In genomic region chr7:148575640-148576411, GRCh38 we compare ENCODE assay signal across 8 cellular contexts. TPM values are rescaled to one million over a fixed set of nuclear protein-coding genes. Genes with fewer than 3 reads are reported as not detected.
DNase-seq lines count a peak whose midpoint lies in the region; ATAC-seq and TF ChIP-seq lines count a peak whose summit lies in the region.

No MANE protein-coding gene starts in this region.

- no peaks in the 10 kb centered on the region for H3K9me3 ChIP-seq in vagina

- peaks cover 5% of the 10 kb centered on the region for H3K27me3 Mint-ChIP-seq in progenitor cell of endocrine pancreas

- H3K36me3 Mint-ChIP-seq in progenitor cell of endocrine pancreas (ENCODE audit: insufficient read depth) = no peaks in the 10 kb centered on the region

- no peak overlapping the region for H3K4me3 ChIP-seq in vagina

- no peaks in the 10 kb centered on the region for H3K27me3 ChIP-seq in vagina

- intact Hi-C loops in vagina (cut with DNase I) = loop anchor here (10.0 kb wide), 1 partner anchor 389 kb away; no protein-coding TSS in a partner anchor

- H3K4me1 ChIP-seq in vagina = no peaks in the 10 kb centered on the region

- TF ChIP-seq POLR2A in vagina (IDR thresholded peaks at IDR 0.05) = no peak

- peak; percentile 92 for TF ChIP-seq CTCF in LNCAP (IDR thresholded peaks at IDR 0.05)
- peak; percentile 83 for TF ChIP-seq CTCF in progenitor cell of endocrine pancreas (IDR thresholded peaks at IDR 0.05; ENCODE audit: unreplicated experiment)
- peak; percentile 15 to 58 (median 57) for TF ChIP-seq CTCF in vagina (IDR thresholded peaks at IDR 0.05)

- H3K27ac ChIP-seq in vagina = no peak overlapping the region

- DNase-seq in DMS79 treated with DMSO at 0.1 percent for 48 hours (lab: John Stamatoyannopoulos, UW) (peak; percentile 5), RPMI8226 (peak; percentile 78), globus pallidus (ENCODE audit: low spot score) (peak; percentile 56), progenitor cell of endocrine pancreas (ENCODE audit: low spot score, unreplicated experiment) (peak; percentile 51), vagina (ENCODE audit: extremely low spot score in 2 of 2) (no peak)
- peak; percentile 89 for DNase-seq in activated effector memory CD4-positive, alpha-beta T cell treated with anti-CD3 and anti-CD28 coated beads, Interleukin-2, amount 50 U/mL, for 16 hours

- peak; percentile 85 for ATAC-seq in GM21717 (IDR thresholded peaks at IDR 0.05; ENCODE audit: unreplicated experiment)

- no peaks in the 10 kb centered on the region for H3K36me3 ChIP-seq in vagina

- no peaks in the 10 kb centered on the region for H3K4me1 Mint-ChIP-seq in progenitor cell of endocrine pancreas (ENCODE audit: low read depth)

- H3K4me3 Mint-ChIP-seq in progenitor cell of endocrine pancreas (ENCODE audit: low read depth) = no peak overlapping the region

- H3K27ac Mint-ChIP-seq in progenitor cell of endocrine pancreas = no peak overlapping the region

- no peaks in the 10 kb centered on the region for H3K9me3 Mint-ChIP-seq in progenitor cell of endocrine pancreas (ENCODE audit: low read depth)

RNA-seq across cellular contexts. Expression of gene C7orf33, which starts 14.7 kb away (rescaled TPM):
- total RNA-seq in progenitor cell of endocrine pancreas (not detected in 2 replicates), vagina (not detected)

Comparison
In these comparisons a context has a peak if more than half of its experiments do, and no peak if none do; other contexts are left out.
1. DNase-seq: peak in DMS79 treated with DMSO at 0.1 percent for 48 hours (single experiment), RPMI8226 (single experiment), activated effector memory CD4-positive, alpha-beta T cell treated with anti-CD3 and anti-CD28 coated beads, Interleukin-2, amount 50 U/mL, for 16 hours (single experiment), globus pallidus (single experiment) and progenitor cell of endocrine pancreas (single experiment); none in vagina (0 of 2).
2. Peak in every context shown above with its lines, with median percentiles within 50 percentile points of each other: CTCF ChIP-seq.